Comparison of ENCODE assay signal across 8 cellular contexts in the genomic region with DNA sequence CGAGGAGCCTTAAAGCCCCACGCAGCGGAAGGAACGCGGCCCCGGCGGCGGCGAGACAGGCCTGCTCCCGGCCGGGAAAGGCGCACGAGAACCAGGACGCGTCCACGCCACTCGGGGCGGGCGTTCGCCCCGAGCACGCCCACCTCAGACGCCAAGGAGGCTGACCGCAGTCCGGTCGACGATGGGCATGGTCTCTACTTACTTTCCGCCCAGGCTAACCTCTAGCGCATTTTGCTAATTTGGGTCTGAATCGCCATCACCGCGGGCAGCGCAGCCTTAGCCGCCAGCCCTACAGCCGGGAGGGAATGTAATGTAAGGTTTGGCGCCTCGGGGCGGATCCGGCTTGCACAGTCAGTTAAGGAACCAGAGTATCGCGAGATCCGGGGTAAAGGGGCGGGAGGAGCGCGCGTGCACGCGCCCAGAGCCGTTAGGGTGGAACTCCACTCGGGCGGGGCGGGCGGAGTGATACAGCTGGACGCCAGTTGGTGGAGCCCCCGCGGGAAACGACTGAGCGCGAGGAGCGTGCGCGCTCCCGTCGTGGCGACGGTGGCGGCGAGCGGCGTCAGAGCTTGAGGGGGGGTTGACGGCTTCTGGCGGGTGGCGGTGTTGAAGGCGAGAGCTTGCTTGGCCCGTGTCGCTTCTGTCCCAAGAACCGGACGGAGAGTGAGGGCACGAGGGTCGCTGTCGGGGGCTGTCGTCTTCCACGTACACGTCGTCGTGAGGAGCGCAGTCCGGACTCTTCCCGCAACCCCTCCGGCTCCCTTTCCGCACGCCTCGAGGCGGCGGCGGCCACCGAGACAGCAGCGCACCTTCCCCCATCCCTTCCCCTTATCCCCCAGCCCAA. TPM values are rescaled to one million over a fixed set of nuclear protein-coding genes. Genes with fewer than 3 reads are reported as not detected.
DNase-seq lines count a peak whose midpoint lies in the region; ATAC-seq and TF ChIP-seq lines count a peak whose summit lies in the region.

A gene with protein sequence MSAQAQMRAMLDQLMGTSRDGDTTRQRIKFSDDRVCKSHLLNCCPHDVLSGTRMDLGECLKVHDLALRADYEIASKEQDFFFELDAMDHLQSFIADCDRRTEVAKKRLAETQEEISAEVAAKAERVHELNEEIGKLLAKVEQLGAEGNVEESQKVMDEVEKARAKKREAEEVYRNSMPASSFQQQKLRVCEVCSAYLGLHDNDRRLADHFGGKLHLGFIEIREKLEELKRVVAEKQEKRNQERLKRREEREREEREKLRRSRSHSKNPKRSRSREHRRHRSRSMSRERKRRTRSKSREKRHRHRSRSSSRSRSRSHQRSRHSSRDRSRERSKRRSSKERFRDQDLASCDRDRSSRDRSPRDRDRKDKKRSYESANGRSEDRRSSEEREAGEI (plus strand): TSS at position 529 of the 844 bp plus-strand sequence. CDS start 368 bp downstream, outside the sequence.

- TF ChIP-seq CTCF in right atrium auricular region (IDR thresholded peaks at IDR 0.05) (no peak), vagina (IDR thresholded peaks at IDR 0.05) (no peak)

- DNase-seq in NCI-H187 treated with DMSO at 0.1 percent for 48 hours (lab: John Stamatoyannopoulos, UW) (peak; percentile 92), anterior cingulate cortex (lab: John Stamatoyannopoulos, UW) (peak; percentile 78 to 100 (median 99)), right atrium auricular region (ENCODE audit: low spot score) (peak; percentile 100), putamen (ENCODE audit: low spot score) (peak; percentile 99), vagina (ENCODE audit: extremely low spot score in 2 of 2) (peak; percentile 97 to 99)

- peak in 1 of 2 donors; percentile 88 for TF ChIP-seq POLR2A in vagina (IDR thresholded peaks at IDR 0.05)

- ATAC-seq in GM18499 (IDR thresholded peaks at IDR 0.05; ENCODE audit: insufficient read depth, unreplicated experiment) (peak; percentile 56), HG02943 (IDR thresholded peaks at IDR 0.05; ENCODE audit: low read depth, unreplicated experiment) (peak; percentile 74)

- H3K9me3 ChIP-seq in right atrium auricular region (no peaks in the 10 kb centered on the region), vagina (no peaks in the 10 kb centered on the region)

- peaks cover 0 to 40% of the 10 kb centered on the region in 2 donors for H3K4me1 ChIP-seq in right atrium auricular region
- peaks cover 37% of the 10 kb centered on the region for H3K4me1 ChIP-seq in vagina

- intact Hi-C loops in T-helper 2 cell treated with Interferon-gamma antibody and Interleukin-4, amounts not matched to agents 100 ng/mL and 5 ng/mL, for 36 hours (cut with micrococcal nuclease): loop anchor here (1.0 to 10.0 kb wide), 10 partner anchors 11 to 1338 kb away; a partner anchor contains a TSS
- intact Hi-C loops in vagina (cut with DNase I): loop anchor here (2.0 to 5.0 kb wide), 2 partner anchors 19 to 818 kb away; a partner anchor contains a TSS

- no peaks in the 10 kb centered on the region for H3K36me3 ChIP-seq in right atrium auricular region
- H3K36me3 ChIP-seq in vagina: no peaks in the 10 kb centered on the region

- H3K27me3 ChIP-seq in right atrium auricular region (no peaks in the 10 kb centered on the region), vagina (no peaks in the 10 kb centered on the region)

- peak within 1 kb of the TSS; percentile 100 for H3K27ac ChIP-seq in right atrium auricular region
- peak within 1 kb of the TSS; percentile 100 for H3K27ac ChIP-seq in vagina

- peak within 1 kb of the TSS; percentile 93 to 98 for H3K4me3 ChIP-seq in right atrium auricular region
- H3K4me3 ChIP-seq in vagina: peak within 1 kb of the TSS; percentile 93 to 100

RNA-seq across cellular contexts. Expression of the gene that starts here (rescaled TPM):
- 118 and 125 TPM in 2 replicates for total RNA-seq in T-helper 2 cell treated with Interferon-gamma antibody and Interleukin-4, amounts not matched to agents 100 ng/mL and 5 ng/mL, for 36 hours
- total RNA-seq in right atrium auricular region: 10 to 100 TPM; 35.0 to 37.2 TPM
- 51.8 TPM for total RNA-seq in vagina

Comparison
In these comparisons a context has a peak if more than half of its experiments do, and no peak if none do; other contexts are left out.
1. Peak in every context shown above with its lines: DNase-seq, ATAC-seq, H3K4me3 ChIP-seq and H3K27ac ChIP-seq.